In the genomic region with DNA sequence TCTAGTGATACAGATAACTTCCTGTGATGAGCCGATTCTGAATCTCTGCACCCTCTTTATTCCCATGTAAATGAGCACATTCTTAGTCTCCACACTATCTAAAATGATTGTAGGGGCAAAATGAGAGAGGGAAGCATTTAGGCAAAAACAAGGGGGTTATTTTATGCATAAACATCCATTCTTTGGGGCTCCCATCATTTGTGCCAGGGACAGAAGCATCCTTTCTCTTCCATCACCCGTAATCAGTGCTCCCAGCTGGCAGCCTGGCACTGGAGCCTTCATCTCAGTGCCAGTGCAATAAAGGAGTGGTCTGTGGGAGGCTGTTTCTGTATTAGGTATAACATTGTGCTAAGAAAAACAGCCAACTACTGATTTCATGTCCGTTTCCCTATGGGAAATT, we compare ENCODE assay signal across 1 cellular context.
TF ChIP-seq lines count a peak whose summit lies in the region.

No MANE protein-coding gene starts in this region.

TF ChIP-seq in liver, 16 proteins besides CTCF, POLR2A, EP300 and RAD21 (continued from another document):
- TF ChIP-seq GABPA (IDR thresholded peaks at IDR 0.05 in 1 of 2, conservative IDR thresholded peaks at IDR 0.05 in 1 of 2) (no peak), NR2F2 (IDR thresholded peaks at IDR 0.05) (no peak), FOXA2 (IDR thresholded peaks at IDR 0.05) (no peak), HNF4A (conservative IDR thresholded peaks at IDR 0.05) (no peak), YY1 (IDR thresholded peaks at IDR 0.05) (no peak), HNF4G (IDR thresholded peaks at IDR 0.05) (no peak), TAF1 (conservative IDR thresholded peaks at IDR 0.05) (no peak), SP1 (IDR thresholded peaks at IDR 0.05) (no peak), FOXA1 (IDR thresholded peaks at IDR 0.05) (no peak), JUND (IDR thresholded peaks at IDR 0.05) (no peak)
- TF ChIP-seq, protein P1, sequence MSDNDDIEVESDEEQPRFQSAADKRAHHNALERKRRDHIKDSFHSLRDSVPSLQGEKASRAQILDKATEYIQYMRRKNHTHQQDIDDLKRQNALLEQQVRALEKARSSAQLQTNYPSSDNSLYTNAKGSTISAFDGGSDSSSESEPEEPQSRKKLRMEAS (IDR thresholded peaks at IDR 0.05) = no peak
- TF ChIP-seq, protein P2, sequence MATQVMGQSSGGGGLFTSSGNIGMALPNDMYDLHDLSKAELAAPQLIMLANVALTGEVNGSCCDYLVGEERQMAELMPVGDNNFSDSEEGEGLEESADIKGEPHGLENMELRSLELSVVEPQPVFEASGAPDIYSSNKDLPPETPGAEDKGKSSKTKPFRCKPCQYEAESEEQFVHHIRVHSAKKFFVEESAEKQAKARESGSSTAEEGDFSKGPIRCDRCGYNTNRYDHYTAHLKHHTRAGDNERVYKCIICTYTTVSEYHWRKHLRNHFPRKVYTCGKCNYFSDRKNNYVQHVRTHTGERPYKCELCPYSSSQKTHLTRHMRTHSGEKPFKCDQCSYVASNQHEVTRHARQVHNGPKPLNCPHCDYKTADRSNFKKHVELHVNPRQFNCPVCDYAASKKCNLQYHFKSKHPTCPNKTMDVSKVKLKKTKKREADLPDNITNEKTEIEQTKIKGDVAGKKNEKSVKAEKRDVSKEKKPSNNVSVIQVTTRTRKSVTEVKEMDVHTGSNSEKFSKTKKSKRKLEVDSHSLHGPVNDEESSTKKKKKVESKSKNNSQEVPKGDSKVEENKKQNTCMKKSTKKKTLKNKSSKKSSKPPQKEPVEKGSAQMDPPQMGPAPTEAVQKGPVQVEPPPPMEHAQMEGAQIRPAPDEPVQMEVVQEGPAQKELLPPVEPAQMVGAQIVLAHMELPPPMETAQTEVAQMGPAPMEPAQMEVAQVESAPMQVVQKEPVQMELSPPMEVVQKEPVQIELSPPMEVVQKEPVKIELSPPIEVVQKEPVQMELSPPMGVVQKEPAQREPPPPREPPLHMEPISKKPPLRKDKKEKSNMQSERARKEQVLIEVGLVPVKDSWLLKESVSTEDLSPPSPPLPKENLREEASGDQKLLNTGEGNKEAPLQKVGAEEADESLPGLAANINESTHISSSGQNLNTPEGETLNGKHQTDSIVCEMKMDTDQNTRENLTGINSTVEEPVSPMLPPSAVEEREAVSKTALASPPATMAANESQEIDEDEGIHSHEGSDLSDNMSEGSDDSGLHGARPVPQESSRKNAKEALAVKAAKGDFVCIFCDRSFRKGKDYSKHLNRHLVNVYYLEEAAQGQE (IDR thresholded peaks at IDR 0.05) = no peak
- TF ChIP-seq, protein P3, sequence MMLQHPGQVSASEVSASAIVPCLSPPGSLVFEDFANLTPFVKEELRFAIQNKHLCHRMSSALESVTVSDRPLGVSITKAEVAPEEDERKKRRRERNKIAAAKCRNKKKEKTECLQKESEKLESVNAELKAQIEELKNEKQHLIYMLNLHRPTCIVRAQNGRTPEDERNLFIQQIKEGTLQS (IDR thresholded peaks at IDR 0.05) = no peak
